In the genomic region with DNA sequence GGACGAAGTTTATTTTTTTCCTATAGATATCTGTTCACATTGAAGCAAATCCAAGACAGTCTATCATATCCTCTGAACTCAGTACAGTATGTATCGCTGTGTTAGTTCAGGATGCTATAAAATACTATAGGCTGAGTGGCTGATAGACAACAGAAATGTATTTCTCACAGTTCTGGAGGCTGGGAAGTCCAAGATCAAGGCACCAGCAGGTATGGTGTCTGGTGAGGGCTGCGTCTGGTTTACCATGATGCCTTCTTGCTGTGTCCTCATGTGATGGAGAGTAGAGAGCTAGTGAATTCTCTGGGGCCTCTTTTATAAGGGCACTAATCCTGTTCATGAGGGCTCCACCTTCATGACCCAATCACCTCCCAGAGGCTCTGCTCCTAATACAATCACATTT, we compare ENCODE assay signal across 20 cellular contexts. TPM values are rescaled to one million over a fixed set of nuclear protein-coding genes. Genes with fewer than 3 reads are reported as not detected.
A peak's percentile ranks its signal among the peaks of the same experiment; 100 is the strongest.
DNase-seq lines count a peak whose midpoint lies in the region; ATAC-seq and TF ChIP-seq lines count a peak whose summit lies in the region.
"Had no signal": no experiment of that assay in that cellular context is flagged by ENCODE, and none has a peak within 500 bp of the region (broad histone marks: within the 10 kb centered on the region; RNA-seq: fewer than 3 reads in every experiment).

No MANE protein-coding gene starts in this region.

- H2AFZ ChIP-seq in Loucy (ENCODE audit: low read length) = no peak overlapping the region
- H2AFZ ChIP-seq in mesenchymal stem cell (ENCODE audit: low read depth, low read length) = no peak overlapping the region
- H2AFZ ChIP-seq: GM23248 had no signal

- H3K27me3 ChIP-seq in right atrium auricular region (no peaks in the 10 kb centered on the region), Loucy (ENCODE audit: insufficient read depth, low read length, poor library complexity, severe bottlenecking) (no peaks in the 10 kb centered on the region), mesenchymal stem cell (ENCODE audit: control insufficient read depth in 1 of 2, insufficient read depth in 1 of 2, low read length in 2 of 2) (peaks cover 0 to 46% of the 10 kb centered on the region in 2 experiments), neutrophil (no peaks in the 10 kb centered on the region)

- H2BK120ac ChIP-seq in mesenchymal stem cell (ENCODE audit: low read depth, low read length) = no peak overlapping the region

- H3K9me3 ChIP-seq in right atrium auricular region (no peaks in the 10 kb centered on the region), Loucy (ENCODE audit: insufficient read depth, low read depth, low read length) (no peaks in the 10 kb centered on the region), mesenchymal stem cell (ENCODE audit: control insufficient read depth, low read length) (no peaks in the 10 kb centered on the region), neutrophil (no peaks in the 10 kb centered on the region)

- H3K4me2 ChIP-seq in Loucy (ENCODE audit: low read depth, low read length, poor library complexity, severe bottlenecking) (peak overlapping the region; percentile 44), mesenchymal stem cell (ENCODE audit: low read length, poor library complexity, severe bottlenecking) (no peak overlapping the region)

- H4K91ac ChIP-seq in mesenchymal stem cell (ENCODE audit: low read length) = no peak overlapping the region

- no peak overlapping the region for H3K4me3 ChIP-seq in right atrium auricular region
- no peak overlapping the region for H3K4me3 ChIP-seq in Loucy (ENCODE audit: low read length, poor library complexity, severe bottlenecking)
- no peak overlapping the region for H3K4me3 ChIP-seq in mesenchymal stem cell (ENCODE audit: insufficient read depth in 1 of 2, low read depth in 1 of 2, low read length in 2 of 2)
- no peak overlapping the region for H3K4me3 ChIP-seq in neutrophil (ENCODE audit: low read depth in 1 of 2, low read length in 1 of 2)
- H3K4me3 ChIP-seq: GM23248 had no signal

- no peak overlapping the region for H2BK15ac ChIP-seq in mesenchymal stem cell (ENCODE audit: low read depth, poor library complexity, severe bottlenecking)

- H2AK5ac ChIP-seq in mesenchymal stem cell (ENCODE audit: low read length, severe bottlenecking) = peak overlapping the region; percentile 51

- TF ChIP-seq CTCF in right atrium auricular region (IDR thresholded peaks at IDR 0.05) = no peak
- no peak for TF ChIP-seq CTCF in Loucy (conservative IDR thresholded peaks at IDR 0.05; ENCODE audit: low read length)
- TF ChIP-seq CTCF in neutrophil (IDR thresholded peaks at IDR 0.05) = no peak

- no peaks in the 10 kb centered on the region for H3K9me2 ChIP-seq in Loucy (replicated peaks; ENCODE audit: low read depth, low read length)

- intact Hi-C loops in Right ventricle myocardium superior (cut with DNase I) = no loop called here

- no peaks in the 10 kb centered on the region for H3F3A ChIP-seq in Loucy (ENCODE audit: low read depth)

- H3K36me3 ChIP-seq in right atrium auricular region (no peaks in the 10 kb centered on the region), Loucy (ENCODE audit: insufficient read depth, low read length) (no peaks in the 10 kb centered on the region), mesenchymal stem cell (ENCODE audit: control insufficient read depth in 1 of 2, insufficient read depth in 2 of 2, low read depth in 1 of 2, low read length in 2 of 2) (no peaks in the 10 kb centered on the region), neutrophil (no peaks in the 10 kb centered on the region)

- H3K27ac ChIP-seq in right atrium auricular region = no peak overlapping the region
- H3K27ac ChIP-seq in mesenchymal stem cell (ENCODE audit: low read length, poor library complexity, severe bottlenecking) = no peak overlapping the region
- peak overlapping the region; percentile 95 for H3K27ac ChIP-seq in neutrophil
- H3K27ac ChIP-seq: 22Rv1, GM23248 had no signal

- H3K4me1 ChIP-seq in right atrium auricular region (peaks cover 0 to 3% of the 10 kb centered on the region in 2 donors), Loucy (ENCODE audit: insufficient read depth, low read length, poor library complexity, severe bottlenecking) (peaks cover 61% of the 10 kb centered on the region), mesenchymal stem cell (ENCODE audit: control insufficient read depth, insufficient read depth, low read depth, low read length) (peaks cover 42% of the 10 kb centered on the region), neutrophil (ENCODE audit: control insufficient read depth in 1 of 2, insufficient read depth in 1 of 2, low read depth in 1 of 2, low read length in 1 of 2) (peaks cover 46 to 55% of the 10 kb centered on the region in 2 experiments)

- H3K9ac ChIP-seq in Loucy (ENCODE audit: low read depth, low read length, poor library complexity, severe bottlenecking) (no peak overlapping the region), mesenchymal stem cell (ENCODE audit: low read length) (no peak overlapping the region)
- H3K9ac ChIP-seq: GM23248 had no signal

- no peak overlapping the region for H3K14ac ChIP-seq in mesenchymal stem cell (ENCODE audit: low read length in 2 of 2)

- H3K23ac ChIP-seq in mesenchymal stem cell (ENCODE audit: low read length in 2 of 2) = no peak overlapping the region

- no peak overlapping the region for H4K8ac ChIP-seq in mesenchymal stem cell (ENCODE audit: low read length)

- H3K79me1 ChIP-seq in mesenchymal stem cell (replicated peaks; ENCODE audit: low read length, poor library complexity, severe bottlenecking) = no peaks in the 10 kb centered on the region

- WGBS in mesenchymal stem cell = 100% methylated on average over 1 of the region's 3 CpGs

- peak; percentile 23 for DNase-seq in right atrium auricular region (ENCODE audit: low spot score)
- DNase-seq in Right ventricle myocardium superior = no peak
- no peak for DNase-seq in mesenchymal stem cell
- DNase-seq in stimulated activated CD8-positive, alpha-beta memory T cell treated with anti-CD3 and anti-CD28 coated beads, Interleukin-4, amount 100 ng/mL, for 48 hours = no peak
- DNase-seq: C1 segment of cervical spinal cord; Calu3; CD4-positive, alpha-beta memory T cell; COR-L47; DMS53; DMS79 treated with DMSO at 0.1 percent for 48 hours; GF-D8; GM23248; H7; HCEC 1CT had no signal

- H3K4ac ChIP-seq in mesenchymal stem cell (ENCODE audit: low read depth in 1 of 2, low read length in 2 of 2) = no peak overlapping the region

- H2BK5ac ChIP-seq in mesenchymal stem cell (ENCODE audit: low read depth, low read length, poor library complexity, severe bottlenecking) = no peak overlapping the region

- H2BK12ac ChIP-seq in mesenchymal stem cell (ENCODE audit: low read length in 2 of 2) = no peak overlapping the region

- H3K18ac ChIP-seq in mesenchymal stem cell (ENCODE audit: low read depth in 1 of 2, low read length in 2 of 2) = no peak overlapping the region

- no peaks in the 10 kb centered on the region for H4K20me1 ChIP-seq in Loucy (ENCODE audit: insufficient read depth, low read length, poor library complexity, severe bottlenecking)

- ATAC-seq in Right ventricle myocardium superior (ENCODE audit: poor library complexity) (no peak), HG02678 (IDR thresholded peaks at IDR 0.05; ENCODE audit: unreplicated experiment) (no peak), GM21360 (IDR thresholded peaks at IDR 0.05; ENCODE audit: unreplicated experiment) (no peak)

- H3K79me2 ChIP-seq in Loucy (ENCODE audit: insufficient read depth, low read length) = 0 out of 2 replicates have a peak, but pooled peaks cover 3% of the 10 kb centered on the region

RNA-seq across cellular contexts. Expression of a gene that starts 46.3 kb away (rescaled TPM):
- total RNA-seq in right atrium auricular region (100 to 1,000 TPM in 1 of 2 donors, 10 to 100 TPM in 1; 80.0 to 294 TPM), Right ventricle myocardium superior (48.9 TPM)
- polyA plus RNA-seq in mesenchymal stem cell (2013, experiment 1 of 2) = 5.9 TPM
- polyA plus RNA-seq in mesenchymal stem cell (2013, experiment 2 of 2) = 5.1 TPM
- total RNA-seq: G401 had no signal
